ENCODE assay signal across 14 cellular contexts in the genomic region with DNA sequence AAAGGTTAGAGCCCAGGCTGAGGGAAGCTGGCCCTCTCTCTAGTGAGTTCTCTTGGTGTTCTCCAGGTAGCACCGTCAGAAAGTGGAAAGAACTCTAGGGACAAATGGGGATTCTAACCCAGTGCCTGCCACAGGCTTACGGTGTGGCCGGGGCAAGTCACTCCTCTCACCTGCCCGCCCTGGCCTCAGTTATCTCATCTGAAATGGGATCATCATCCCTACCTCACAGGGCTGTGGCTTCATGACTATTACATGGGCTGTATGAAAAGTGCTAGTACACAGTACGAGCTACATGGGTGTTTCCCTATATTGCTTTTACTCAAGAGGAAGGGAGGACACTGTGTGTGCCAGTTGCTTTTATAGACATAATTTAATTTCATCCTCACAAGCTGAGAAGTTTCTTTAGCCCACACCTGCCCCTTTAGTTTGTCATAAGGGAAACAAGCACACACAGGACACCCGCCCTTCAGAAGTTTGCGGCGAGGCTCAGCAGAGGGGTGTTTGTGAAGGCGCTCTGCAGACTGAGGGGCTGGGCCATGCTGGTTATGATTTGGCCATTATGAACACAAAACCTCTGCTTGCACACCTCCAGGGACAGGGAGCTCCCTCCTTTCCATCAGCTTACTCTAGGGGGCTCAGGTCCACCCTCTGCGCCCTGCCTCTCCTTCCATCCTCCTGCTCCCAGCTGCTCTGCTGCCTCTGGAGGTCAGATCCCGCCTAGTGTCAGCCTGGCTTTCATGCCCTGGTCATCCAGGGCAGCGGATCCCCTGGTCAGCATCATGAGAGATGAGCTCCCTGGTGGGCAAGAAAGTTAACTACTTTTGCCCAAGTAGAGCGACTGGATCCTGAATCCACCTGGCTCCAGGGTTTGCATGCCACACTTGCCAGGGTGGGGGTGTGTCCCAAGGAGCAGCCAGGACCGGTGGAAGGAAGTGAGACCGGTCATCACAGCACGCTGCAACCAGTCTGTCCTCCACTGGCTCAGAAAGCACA. TPM values are rescaled to one million over a fixed set of nuclear protein-coding genes. Genes with fewer than 3 reads are reported as not detected.
A peak's percentile ranks its signal among the peaks of the same experiment; 100 is the strongest.
DNase-seq lines count a peak whose midpoint lies in the region; ATAC-seq, FAIRE-seq and TF ChIP-seq lines count a peak whose summit lies in the region.
"Had no signal": no experiment of that assay in that cellular context is flagged by ENCODE, and none has a peak within 500 bp of the region (broad histone marks: within the 10 kb centered on the region; RNA-seq: fewer than 3 reads in every experiment).

No MANE protein-coding gene starts in this region.

- no peak overlapping the region for H3K4me2 ChIP-seq in K562 (ENCODE audit: insufficient read depth, low read length)

- no peak for TF ChIP-seq CTCF in CD4-positive, alpha-beta T cell (IDR thresholded peaks at IDR 0.05)
- TF ChIP-seq CTCF in K562 (IDR thresholded peaks at IDR 0.05 in 2 of 3, conservative IDR thresholded peaks at IDR 0.05 in 1 of 3; ENCODE audit: insufficient read depth in 2 of 3, low read depth in 1 of 3, low read length in 3 of 3): peak in 2 of 3 experiments; percentile 21 to 47; a peak in 3 of 6 replicates

- intact Hi-C loops in CD4-positive, alpha-beta T cell (cut with DNase I, micrococcal nuclease): loop anchor here in 1 of 2 experiments (5.0 kb wide), 1 partner anchor 35 kb away; a partner anchor contains a TSS
- intact Hi-C loops in K562 (cut with micrococcal nuclease): no loop called here
- intact Hi-C loops in naive thymus-derived CD4-positive, alpha-beta T cell (cut with micrococcal nuclease): no loop called here

- POLR2A ChIA-PET in CD4-positive, alpha-beta T cell (lab: Charles Lee): interaction anchor here (1.1 to 1.2 kb wide), 2 partner anchors 9 to 94 kb away, joined by 3 to 4 read pairs; a partner anchor contains a TSS
- POLR2A ChIA-PET in K562 (lab: Yijun Ruan, JAX): interaction anchor here (0.5 to 1.2 kb wide), 4 partner anchors 12 to 35 kb away, joined by 3 read pairs; no protein-coding TSS in a partner anchor
- POLR2A ChIA-PET in naive thymus-derived CD4-positive, alpha-beta T cell (lab: Charles Lee): no interaction called here

- no peak overlapping the region for H3K4me3 ChIP-seq in K562
- no peak overlapping the region for H3K4me3 ChIP-seq in naive thymus-derived CD4-positive, alpha-beta T cell (ENCODE audit: low read length)
- H3K4me3 ChIP-seq: GM12878, lung had no signal

- peaks cover 38% of the 10 kb centered on the region for H3K27me3 ChIP-seq in CD4-positive, alpha-beta T cell (ENCODE audit: control insufficient read depth, insufficient read depth, low read length)
- peaks cover 4 to 22% of the 10 kb centered on the region in 2 experiments; a peak in 4 of 5 replicates for H3K27me3 ChIP-seq in K562 (ENCODE audit: control insufficient read depth in 2 of 2, insufficient read depth in 2 of 2, low read length in 2 of 2)
- H3K27me3 ChIP-seq in naive thymus-derived CD4-positive, alpha-beta T cell (ENCODE audit: control insufficient read depth in 2 of 2, insufficient read depth in 2 of 2, low read length in 2 of 2): peaks cover 4 to 5% of the 10 kb centered on the region in 2 donors

- no peaks in the 10 kb centered on the region for H3K9me3 Mint-ChIP-seq in CD4-positive, alpha-beta T cell
- peaks cover 0 to 7% (median 3%) of the 10 kb centered on the region in 11 donors for H3K9me3 Mint-ChIP-seq in naive thymus-derived CD4-positive, alpha-beta T cell

- H3K9ac ChIP-seq in K562 (ENCODE audit: insufficient read depth in 1 of 2, low read depth in 2 of 2, low read length in 2 of 2): peak overlapping the region in 1 of 2 experiments; percentile 55; a peak in 2 of 4 replicates

- DNase-seq in CD4-positive, alpha-beta T cell: no peak
- DNase-seq in HT1080 (ENCODE audit: low read depth): peak; percentile 38
- peak in 2 of 4 experiments; percentile 29 for DNase-seq in K562 (ENCODE audit: extremely low read depth in 1 of 4, low spot score in 3 of 4)
- DNase-seq in naive thymus-derived CD4-positive, alpha-beta T cell: no peak
- no peak for DNase-seq in GM19240 (ENCODE audit: insufficient read length, low spot score)
- no peak for DNase-seq in EL
- DNase-seq: MM.1S; NCI-H2227 treated with DMSO at 0.1 percent for 48 hours; stimulated activated CD4-positive, alpha-beta T cell treated with anti-CD3 and anti-CD28 coated beads, Interleukin-4, amount 100 ng/mL, for 24 hours had no signal

- FAIRE-seq in K562 (lab: Jason Lieb, UNC): no peak
- FAIRE-seq: D721Med, GM12878 had no signal

- peaks cover 5% of the 10 kb centered on the region for H3K36me3 Mint-ChIP-seq in CD4-positive, alpha-beta T cell (ENCODE audit: low read depth)
- H3K36me3 Mint-ChIP-seq in naive thymus-derived CD4-positive, alpha-beta T cell: peaks cover 0 to 11% (median 10%) of the 10 kb centered on the region in 5 donors

- H3K27ac Mint-ChIP-seq in CD4-positive, alpha-beta T cell: no peak overlapping the region
- no peak overlapping the region for H3K27ac Mint-ChIP-seq in naive thymus-derived CD4-positive, alpha-beta T cell

- CTCF ChIA-PET in CD4-positive, alpha-beta T cell (lab: Charles Lee): no interaction called here
- CTCF ChIA-PET in K562 (lab: Yijun Ruan, JAX; ENCODE audit: low intra/inter-chr PET ratio): interaction anchor here (0.6 kb wide), 1 partner anchor 24 kb away, joined by 3 read pairs; no protein-coding TSS in a partner anchor
- CTCF ChIA-PET in naive thymus-derived CD4-positive, alpha-beta T cell (lab: Charles Lee): interaction anchor here (0.5 to 2.3 kb wide), 3 partner anchors 14 to 152 kb away, joined by 3 to 6 read pairs (median 5); no protein-coding TSS in a partner anchor

- no peak for ATAC-seq in CD4-positive, alpha-beta T cell (ENCODE audit: poor library complexity)
- peak; percentile 52 for ATAC-seq in K562
- no peak for ATAC-seq in naive thymus-derived CD4-positive, alpha-beta T cell
- ATAC-seq in GM19452 (IDR thresholded peaks at IDR 0.05; ENCODE audit: unreplicated experiment): no peak
- ATAC-seq in HG02623 (IDR thresholded peaks at IDR 0.05; ENCODE audit: unreplicated experiment): no peak
- ATAC-seq: GM12878 had no signal

- H3K27ac ChIP-seq in CD4-positive, alpha-beta T cell (ENCODE audit: low read depth, low read length): no peak overlapping the region
- no peak overlapping the region for H3K27ac ChIP-seq in K562 (ENCODE audit: extremely low read depth, low read depth, low read length)
- H3K27ac ChIP-seq in naive thymus-derived CD4-positive, alpha-beta T cell (ENCODE audit: low read depth, low read length): no peak overlapping the region

- H3K4me1 ChIP-seq in K562 (replicated peaks in 1 of 2; ENCODE audit: control insufficient read depth in 2 of 2, insufficient read depth in 2 of 2, low read length in 2 of 2): peaks cover 0 to 10% of the 10 kb centered on the region in 2 experiments; a peak in 4 of 5 replicates
- H3K4me1 ChIP-seq in naive thymus-derived CD4-positive, alpha-beta T cell (ENCODE audit: control insufficient read depth in 2 of 2, insufficient read depth in 2 of 2, low read length in 2 of 2): peaks cover 10 to 12% of the 10 kb centered on the region in 2 donors

- no peaks in the 10 kb centered on the region for H3K9me1 ChIP-seq in K562 (ENCODE audit: control insufficient read depth, insufficient read depth, low read length)

- in situ Hi-C loops in K562 (cut with MboI): loop anchor here (25.0 kb wide), 1 partner anchor 430 kb away; no protein-coding TSS in a partner anchor

- H3K4me3 Mint-ChIP-seq in CD4-positive, alpha-beta T cell: peak overlapping the region; percentile 73
- H3K4me3 Mint-ChIP-seq in naive thymus-derived CD4-positive, alpha-beta T cell: peak overlapping the region in 6 of 10 donors; percentile 44 to 92 (median 76)

- H3K9me3 ChIP-seq in CD4-positive, alpha-beta T cell (ENCODE audit: control insufficient read depth, low read length): no peaks in the 10 kb centered on the region
- no peaks in the 10 kb centered on the region for H3K9me3 ChIP-seq in K562 (replicated peaks; ENCODE audit: control insufficient read depth, insufficient read depth, low read depth, low read length)
- peaks cover 0 to 4% (median 0%) of the 10 kb centered on the region in 3 experiments for H3K9me3 ChIP-seq in naive thymus-derived CD4-positive, alpha-beta T cell (ENCODE audit: control insufficient read depth in 2 of 3, low read length in 3 of 3)

- no peaks in the 10 kb centered on the region for H3K36me3 ChIP-seq in K562 (ENCODE audit: control insufficient read depth, insufficient read depth, low read length)
- no peaks in the 10 kb centered on the region for H3K36me3 ChIP-seq in naive thymus-derived CD4-positive, alpha-beta T cell (ENCODE audit: control insufficient read depth in 2 of 3, insufficient read depth in 3 of 3, low read length in 3 of 3)

- no peak for TF ChIP-seq EP300 in K562 (IDR thresholded peaks at IDR 0.05; ENCODE audit: low read length)

- H4K20me1 ChIP-seq in K562 (replicated peaks; ENCODE audit: control insufficient read depth, insufficient read depth, low read length): no peaks in the 10 kb centered on the region; the same call in 1 of the 2 replicates

- BruUV-seq in K562 (replicated peaks; lab: Mats Ljungman, UMichigan): no TSS peak

- no peak for TF ChIP-seq POLR2A in K562 (conservative IDR thresholded peaks at IDR 0.05)

- 11% methylated on average over 14 of the region's 16 CpGs for WGBS in K562 (ENCODE audit: insufficient coverage, low coverage, missing lambda C conversion rate)

- H2AFZ ChIP-seq in K562 (ENCODE audit: low read depth, low read length): no peak overlapping the region

- peaks cover 58% of the 10 kb centered on the region for H3K27me3 Mint-ChIP-seq in CD4-positive, alpha-beta T cell
- peaks cover 34 to 56% (median 45%) of the 10 kb centered on the region in 5 donors for H3K27me3 Mint-ChIP-seq in naive thymus-derived CD4-positive, alpha-beta T cell

- no peak for TF ChIP-seq RAD21 in K562 (CRISPR knock-in tag; conservative IDR thresholded peaks at IDR 0.05 in 1 of 2, IDR thresholded peaks at IDR 0.05 in 1 of 2)

- H3K79me2 ChIP-seq in K562 (ENCODE audit: control insufficient read depth, insufficient read depth, low read length): no peaks in the 10 kb centered on the region

- peaks cover 30% of the 10 kb centered on the region for H3K4me1 Mint-ChIP-seq in CD4-positive, alpha-beta T cell (ENCODE audit: low read depth)
- peaks cover 17 to 31% (median 22%) of the 10 kb centered on the region in 7 donors for H3K4me1 Mint-ChIP-seq in naive thymus-derived CD4-positive, alpha-beta T cell

RNA-seq across cellular contexts. Expression of a gene that starts 1.2 kb away (rescaled TPM):
- under 1 TPM; 0.33 to 0.81 TPM for total RNA-seq in CD4-positive, alpha-beta T cell
- 0.07 TPM in 1 of 2 replicates, not detected in the other for total RNA-seq in HT1080 (2014; rRNA removed; shearing (Covaris generic))
- not detected in 2 replicates for polyA plus RNA-seq in HT1080 (2015; cell fraction: cytosol; rRNA removed)
- polyA plus RNA-seq in HT1080 (2015; cell fraction: nucleus; rRNA removed): not detected in 2 replicates
- not detected in 2 replicates for total RNA-seq in K562 (2011; cell fraction: chromatin; rRNA removed; ENCODE audit: low replicate concordance)
- not detected in 2 replicates for total RNA-seq in K562 (2011; cell fraction: nucleolus; rRNA removed)
- total RNA-seq in K562 (2011; cell fraction: nucleoplasm; rRNA removed): not detected in 2 replicates
- total RNA-seq in K562 (2014; rRNA removed) (not detected in 2 replicates), K562 (2014; rRNA removed; fragmentation: Illumina TruSeq; extraction: Trizol) (not detected in 2 replicates), K562 (2015; rRNA removed; fragmentation: Illumina TruSeq; extraction: Trizol) (not detected in 2 replicates), K562 (2021) (not detected in 2 replicates)
- polyA plus RNA-seq in K562 (2011; rRNA removed) (not detected in 2 replicates), K562 (2014; fragmentation: Illumina TruSeq; extraction: Trizol) (not detected in 2 replicates), K562 (2014; fragmentation: Nextera tagmentation; extraction: Ambion mirVana) (not detected), K562 (2014; rRNA removed) (not detected in 2 replicates)
- not detected in 2 replicates for polyA plus RNA-seq in K562 (2011; cell fraction: cytosol; rRNA removed)
- polyA plus RNA-seq in K562 (2011; cell fraction: nucleus; rRNA removed): not detected in 2 replicates
- polyA plus RNA-seq in K562 (2012): 0.05 and 0.10 TPM in 2 replicates
- not detected in 2 replicates for polyA minus RNA-seq in K562 (2011; rRNA and poly(A)+ RNA removed)
- 1.5 TPM in 1 of 2 replicates, not detected in the other for polyA minus RNA-seq in K562 (2011; cell fraction: cytosol; rRNA and poly(A)+ RNA removed)
- not detected in 2 replicates for polyA minus RNA-seq in K562 (2011; cell fraction: nucleus; rRNA and poly(A)+ RNA removed)
- 1 to 10 TPM in 3 of 5 experiments, under 1 TPM in 2; 0.60 to 1.4 (median 1.1) TPM for total RNA-seq in naive thymus-derived CD4-positive, alpha-beta T cell
- under 1 TPM; 0.57 to 0.60 TPM for polyA plus RNA-seq in naive thymus-derived CD4-positive, alpha-beta T cell

RNA-seq across cellular contexts. Expression of a gene that starts 32.5 kb away (rescaled TPM):
- total RNA-seq in CD4-positive, alpha-beta T cell: 1,000 to 10,000 TPM; 4,753 to 4,828 TPM
- 2,311 and 3,087 TPM in 2 replicates for total RNA-seq in HT1080 (2014; rRNA removed; shearing (Covaris generic))
- 3,159 and 4,735 TPM in 2 replicates for polyA plus RNA-seq in HT1080 (2015; cell fraction: cytosol; rRNA removed)
- 1,232 and 1,358 TPM in 2 replicates for polyA plus RNA-seq in HT1080 (2015; cell fraction: nucleus; rRNA removed)
- total RNA-seq in K562 (2011; cell fraction: chromatin; rRNA removed; ENCODE audit: low replicate concordance): 368 and 416 TPM in 2 replicates
- total RNA-seq in K562 (2011; cell fraction: nucleolus; rRNA removed): 577 and 735 TPM in 2 replicates
- 828 and 1,575 TPM in 2 replicates for total RNA-seq in K562 (2011; cell fraction: nucleoplasm; rRNA removed)
- 2,700 and 3,102 TPM in 2 replicates for total RNA-seq in K562 (2014; rRNA removed)
- total RNA-seq in K562 (2014; rRNA removed; fragmentation: Illumina TruSeq; extraction: Trizol): 3,530 and 3,738 TPM in 2 replicates
- total RNA-seq in K562 (2015; rRNA removed; fragmentation: Illumina TruSeq; extraction: Trizol): 3,411 and 3,679 TPM in 2 replicates
- 3,592 and 3,622 TPM in 2 replicates for total RNA-seq in K562 (2021)
- 3,472 and 4,261 TPM in 2 replicates for polyA plus RNA-seq in K562 (2011; rRNA removed)
- polyA plus RNA-seq in K562 (2011; cell fraction: cytosol; rRNA removed): 3,466 and 4,968 TPM in 2 replicates
- polyA plus RNA-seq in K562 (2011; cell fraction: nucleus; rRNA removed): 1,428 and 2,203 TPM in 2 replicates
- polyA plus RNA-seq in K562 (2012): 4,980 and 5,479 TPM in 2 replicates
- 4,042 and 4,231 TPM in 2 replicates for polyA plus RNA-seq in K562 (2014; fragmentation: Illumina TruSeq; extraction: Trizol)
- polyA plus RNA-seq in K562 (2014; fragmentation: Nextera tagmentation; extraction: Ambion mirVana): 1,000 to 10,000 TPM; 5,693 to 5,771 TPM
- polyA plus RNA-seq in K562 (2014; rRNA removed): 3,097 and 3,731 TPM in 2 replicates
- polyA minus RNA-seq in K562 (2011; rRNA and poly(A)+ RNA removed): 1,903 and 2,025 TPM in 2 replicates
- 774 and 918 TPM in 2 replicates for polyA minus RNA-seq in K562 (2011; cell fraction: cytosol; rRNA and poly(A)+ RNA removed)
- polyA minus RNA-seq in K562 (2011; cell fraction: nucleus; rRNA and poly(A)+ RNA removed): 197 and 395 TPM in 2 replicates
- 1,000 to 10,000 TPM; 3,135 to 5,501 (median 5,089) TPM for total RNA-seq in naive thymus-derived CD4-positive, alpha-beta T cell
- polyA plus RNA-seq in naive thymus-derived CD4-positive, alpha-beta T cell: 1,000 to 10,000 TPM; 6,041 to 7,167 TPM
